1 cellular context compared by ENCODE assay signal in genomic region chr16:67579686-67580085, GRCh38.
TF ChIP-seq lines count a peak whose summit lies in the region.

No MANE protein-coding gene starts in this region.

TF ChIP-seq in WTC11, 78 proteins besides CTCF, POLR2A, EP300 and RAD21:
- no peak for TF ChIP-seq STAT6 (CRISPR knock-in tag; conservative IDR thresholded peaks at IDR 0.05; ENCODE audit: low read depth)
- TF ChIP-seq ZNF121 (CRISPR knock-in tag; IDR thresholded peaks at IDR 0.05): no peak
- no peak for TF ChIP-seq IRF2 (CRISPR knock-in tag; IDR thresholded peaks at IDR 0.05; ENCODE audit: borderline replicate concordance, low read depth)
- TF ChIP-seq NFE2L1 (CRISPR knock-in tag; IDR thresholded peaks at IDR 0.05): no peak
- no peak for TF ChIP-seq ELF4 (CRISPR knock-in tag; IDR thresholded peaks at IDR 0.05; ENCODE audit: low read depth)
- TF ChIP-seq CREM (CRISPR knock-in tag; IDR thresholded peaks at IDR 0.05): no peak
- TF ChIP-seq ZNF532 (CRISPR knock-in tag; IDR thresholded peaks at IDR 0.05; ENCODE audit: borderline replicate concordance): no peak
- no peak for TF ChIP-seq PRDM15 (CRISPR knock-in tag; IDR thresholded peaks at IDR 0.05)
- no peak for TF ChIP-seq CREB1 (CRISPR knock-in tag; IDR thresholded peaks at IDR 0.05)
- no peak for TF ChIP-seq PREB (CRISPR knock-in tag; IDR thresholded peaks at IDR 0.05; ENCODE audit: borderline replicate concordance)
- no peak for TF ChIP-seq NR1H2 (CRISPR knock-in tag; IDR thresholded peaks at IDR 0.05)
- no peak for TF ChIP-seq ZMAT4 (CRISPR knock-in tag; IDR thresholded peaks at IDR 0.05)
- TF ChIP-seq FOXP1 (CRISPR knock-in tag; IDR thresholded peaks at IDR 0.05; ENCODE audit: borderline replicate concordance): no peak
- TF ChIP-seq ZNF425 (CRISPR knock-in tag; conservative IDR thresholded peaks at IDR 0.05): no peak
- no peak for TF ChIP-seq TCF7 (CRISPR knock-in tag; IDR thresholded peaks at IDR 0.05; ENCODE audit: low read depth)
- TF ChIP-seq ZBTB21 (CRISPR knock-in tag; IDR thresholded peaks at IDR 0.05; ENCODE audit: borderline replicate concordance): no peak
- TF ChIP-seq ZNF263 (CRISPR knock-in tag; IDR thresholded peaks at IDR 0.05; ENCODE audit: low read depth): no peak
- no peak for TF ChIP-seq GABPB1 (CRISPR knock-in tag; IDR thresholded peaks at IDR 0.05)
